ENCODE assay signal across 8 cellular contexts in genomic region chr1:116498789-116499628, GRCh38.
A peak's percentile ranks its signal among the peaks of the same experiment; 100 is the strongest.
DNase-seq lines count a peak whose midpoint lies in the region; ATAC-seq and TF ChIP-seq lines count a peak whose summit lies in the region.

No MANE protein-coding gene starts in this region.

- peak in 12 of 14 donors; percentile 15 to 68 (median 54) for DNase-seq in C1 segment of cervical spinal cord (lab: John Stamatoyannopoulos, UW)
- DNase-seq in HuH-7 (ENCODE audit: low spot score), result peak; percentile 81
- DNase-seq in NOMO-1 treated with DMSO at 0.1 percent for 48 hours (lab: John Stamatoyannopoulos, UW; ENCODE audit: unreplicated experiment), result peak; percentile 63
- peak; percentile 37 for DNase-seq in activated T-cell treated with anti-CD3 and anti-CD28 coated beads, Interleukin-2, amount 50 U/mL, for 4 hours
- peak; percentile 77 for DNase-seq in fibroblast of the aortic adventitia (ENCODE audit: low read depth)
- peak; percentile 77 for DNase-seq in neural crest cell (ENCODE audit: low read depth, low spot score)
- DNase-seq in cortex of kidney (lab: John Stamatoyannopoulos, UW), result no peak

- H3K4me3 Mint-ChIP-seq in activated T-cell treated with anti-CD3 and anti-CD28 coated beads, Interleukin-2, amount 50 U/mL, for 4 hours, result no peak overlapping the region
- peak overlapping the region; percentile 2 for H3K4me3 Mint-ChIP-seq in neural crest cell

- TF ChIP-seq CTCF in fibroblast of the aortic adventitia (IDR thresholded peaks at IDR 0.05; ENCODE audit: insufficient read depth, low read length) (peak; percentile 82), neural crest cell (conservative IDR thresholded peaks at IDR 0.05) (peak; percentile 94)

- no peaks in the 10 kb centered on the region for H3K36me3 Mint-ChIP-seq in activated T-cell treated with anti-CD3 and anti-CD28 coated beads, Interleukin-2, amount 50 U/mL, for 4 hours (ENCODE audit: insufficient read depth)
- no peaks in the 10 kb centered on the region for H3K36me3 Mint-ChIP-seq in neural crest cell (ENCODE audit: low read depth)

- no peaks in the 10 kb centered on the region for H3K27me3 Mint-ChIP-seq in activated T-cell treated with anti-CD3 and anti-CD28 coated beads, Interleukin-2, amount 50 U/mL, for 4 hours (ENCODE audit: low read depth)
- no peaks in the 10 kb centered on the region for H3K27me3 Mint-ChIP-seq in neural crest cell (ENCODE audit: low read depth)

- H3K4me3 ChIP-seq in fibroblast of the aortic adventitia (ENCODE audit: low read depth, low read length), result no peak overlapping the region

- peaks cover 31% of the 10 kb centered on the region for H3K4me1 Mint-ChIP-seq in activated T-cell treated with anti-CD3 and anti-CD28 coated beads, Interleukin-2, amount 50 U/mL, for 4 hours (ENCODE audit: low read depth)
- H3K4me1 Mint-ChIP-seq in neural crest cell, result peaks cover 31% of the 10 kb centered on the region

- no peaks in the 10 kb centered on the region for H3K9me3 Mint-ChIP-seq in activated T-cell treated with anti-CD3 and anti-CD28 coated beads, Interleukin-2, amount 50 U/mL, for 4 hours
- no peaks in the 10 kb centered on the region for H3K9me3 Mint-ChIP-seq in neural crest cell

- peak; percentile 52 for ATAC-seq in GM19025 (IDR thresholded peaks at IDR 0.05; ENCODE audit: low read depth, unreplicated experiment)
- peak; percentile 77 to 81 for ATAC-seq in activated T-cell treated with anti-CD3 and anti-CD28 coated beads, Interleukin-2, amount 50 U/mL, for 4 hours

- peak overlapping the region; percentile 58 for H3K27ac Mint-ChIP-seq in neural crest cell (ENCODE audit: unreplicated experiment)
